ENCODE assay signal across 9 cellular contexts in genomic region chr12:46549527-46550265, GRCh38.
A peak's percentile ranks its signal among the peaks of the same experiment; 100 is the strongest.
DNase-seq lines count a peak whose midpoint lies in the region; ATAC-seq lines count a peak whose summit lies in the region.
"Had no signal": no experiment of that assay in that cellular context is flagged by ENCODE, and none has a peak within 500 bp of the region (broad histone marks: within the 10 kb centered on the region; RNA-seq: fewer than 3 reads in every experiment).

No MANE protein-coding gene starts in this region.

- ATAC-seq in GM18907 (IDR thresholded peaks at IDR 0.05; ENCODE audit: unreplicated experiment): no peak

- DNase-seq in AG08395 (ENCODE audit: low spot score): peak; percentile 20
- DNase-seq in LoVo (ENCODE audit: low spot score): peak; percentile 77
- DNase-seq in activated CD8-positive, alpha-beta memory T cell treated with anti-CD3 and anti-CD28 coated beads for 48 hours (ENCODE audit: low read depth in 2 of 3, low spot score in 2 of 3): peak in 2 of 3 experiments; percentile 20
- DNase-seq in foreskin melanocyte: peak; percentile 65
- no peak for DNase-seq in NCI-H1417 (lab: John Stamatoyannopoulos, UW)
- DNase-seq in mucosa of gallbladder (ENCODE audit: low spot score): no peak
- no peak for DNase-seq in NK-92 (lab: John Stamatoyannopoulos, UW; ENCODE audit: unreplicated experiment)
- DNase-seq: testis had no signal

Comparison
In these comparisons a context has a peak if more than half of its experiments do, and no peak if none do; other contexts are left out.
1. DNase-seq: peak in AG08395 (single experiment), LoVo (single experiment), activated CD8-positive, alpha-beta memory T cell treated with anti-CD3 and anti-CD28 coated beads for 48 hours (2 of 3) and foreskin melanocyte (single experiment); none in NCI-H1417 (0 of 3), mucosa of gallbladder (single experiment) and NK-92 (single experiment).